12 cellular contexts compared by ENCODE assay signal in genomic region chr3:71309342-71309741, GRCh38.
DNase-seq lines count a peak whose midpoint lies in the region; ATAC-seq and TF ChIP-seq lines count a peak whose summit lies in the region.
"Had no signal": no experiment of that assay in that cellular context is flagged by ENCODE, and none has a peak within 500 bp of the region (broad histone marks: within the 10 kb centered on the region; RNA-seq: fewer than 3 reads in every experiment).

No MANE protein-coding gene starts in this region.

- peak overlapping the region in 3 of 8 donors; percentile 13 to 63 (median 60) for H3K4me3 Mint-ChIP-seq in naive B cell
- H3K4me3 Mint-ChIP-seq: T-helper 1 cell treated with Interleukin-12 subunit alpha and Interleukin-12 subunit beta and Interleukin-4 antibody, amounts not matched to agents 30 μg/mL and 1 μg/mL, for 36 hours had no signal

- H3K27me3 Mint-ChIP-seq in naive B cell: no peaks in the 10 kb centered on the region

- peaks cover 0 to 11% of the 10 kb centered on the region in 2 donors for H3K36me3 Mint-ChIP-seq in naive B cell

- no peak overlapping the region for H2AFZ ChIP-seq in IMR-90 (replicated peaks; ENCODE audit: low read length, poor library complexity)

- no peak overlapping the region for H4K91ac ChIP-seq in IMR-90 (ENCODE audit: insufficient read depth, low read depth, low read length)

- no TSS peak for BruUV-seq in IMR-90 (replicated peaks; lab: Mats Ljungman, UMichigan)

- no peak overlapping the region; the same call in 1 of the 2 replicates for H4K5ac ChIP-seq in IMR-90 (ENCODE audit: low read depth, low read length)

- no peaks in the 10 kb centered on the region for H3K36me3 ChIP-seq in IMR-90 (ENCODE audit: control insufficient read depth, insufficient read depth, low read length)
- no peaks in the 10 kb centered on the region for H3K36me3 ChIP-seq in gastroesophageal sphincter
- H3K36me3 ChIP-seq: ovary had no signal

- H4K8ac ChIP-seq in IMR-90 (ENCODE audit: low read depth in 2 of 2, low read length in 2 of 2): peak overlapping the region in 1 of 2 experiments; percentile 22; a peak in 1 of 4 replicates

- H3K23ac ChIP-seq in IMR-90 (ENCODE audit: low read depth, low read length): no peak overlapping the region

- peaks cover 43 to 72% (median 68%) of the 10 kb centered on the region in 3 donors for H3K4me1 Mint-ChIP-seq in naive B cell

- peak overlapping the region; percentile 6; the same call in 1 of the 2 replicates for H3K4ac ChIP-seq in IMR-90 (ENCODE audit: low read depth, low read length)

- CTCF ChIA-PET in IMR-90 (lab: Yijun Ruan, JAX): interaction anchor here (0.7 kb wide), 1 partner anchor 257 kb away, joined by 6 read pairs; no protein-coding TSS in a partner anchor

- no peak overlapping the region for H3K18ac ChIP-seq in IMR-90 (ENCODE audit: low read depth, low read length)

- no peak overlapping the region for H2AK9ac ChIP-seq in IMR-90 (replicated peaks; ENCODE audit: low read depth, low read length, poor library complexity)

- no CpG with 5 or more reads among the region's 3 CpGs for WGBS in IMR-90 (ENCODE audit: extremely low coverage in 2 of 2, insufficient read length in 1 of 2), 2 experiments
- WGBS in gastroesophageal sphincter (ENCODE audit: low coverage in 1 of 2), 2 donors: 80 to 86% methylated on average over 3 of the region's 3 CpGs

- H3K4me1 ChIP-seq in IMR-90 (ENCODE audit: control insufficient read depth, insufficient read depth, low read length) (peaks cover 11% of the 10 kb centered on the region), gastroesophageal sphincter (peaks cover 6 to 77% (median 17%) of the 10 kb centered on the region in 3 donors)

- H3K27me3 ChIP-seq in IMR-90 (ENCODE audit: control insufficient read depth, insufficient read depth, low read length) (no peaks in the 10 kb centered on the region), gastroesophageal sphincter (no peaks in the 10 kb centered on the region)
- H3K27me3 ChIP-seq: ovary had no signal

- H4K20me1 ChIP-seq in IMR-90 (ENCODE audit: insufficient read depth, low read length): no peaks in the 10 kb centered on the region

- no peak for TF ChIP-seq RAD21 in IMR-90 (IDR thresholded peaks at IDR 0.05; ENCODE audit: low read length)

- intact Hi-C loops in IMR-90 (cut with micrococcal nuclease): loop anchor here (5.0 to 10.0 kb wide), 3 partner anchors 343 to 1245 kb away; no protein-coding TSS in a partner anchor
- intact Hi-C loops in Right ventricle myocardium superior (cut with DNase I): no loop called here

- TF ChIP-seq EP300 in gastroesophageal sphincter (IDR thresholded peaks at IDR 0.05): no peak

- no peak overlapping the region; the same call in 1 of the 2 replicates for H3K14ac ChIP-seq in IMR-90 (replicated peaks; ENCODE audit: low read depth, low read length)

- H3K27ac ChIP-seq in IMR-90 (ENCODE audit: insufficient read depth, low read length): no peak overlapping the region
- H3K27ac ChIP-seq in gastroesophageal sphincter: peak overlapping the region in 1 of 4 donors; percentile 71
- H3K27ac ChIP-seq: ovary had no signal

- H3K9ac ChIP-seq in IMR-90 (ENCODE audit: low read depth, low read length): no peak overlapping the region

- 0 out of 2 replicates have a peak, but pooled peaks cover 9% of the 10 kb centered on the region for H3K9me1 ChIP-seq in IMR-90 (ENCODE audit: insufficient read depth, low read length)

- in situ Hi-C loops in IMR-90 (cut with MboI; ENCODE audit: low sequenced_read_pairs): loop anchor here (5.0 to 25.0 kb wide), 5 partner anchors 175 to 765 kb away; partner anchors contain the start of gene FOXP1

- DNase-seq in AG10803 (ENCODE audit: low read depth) (peak; percentile 31), IMR-90 (no peak), naive B cell (no peak), hypothalamus (lab: John Stamatoyannopoulos, UW) (no peak), Right ventricle myocardium superior (no peak)
- DNase-seq in activated CD8-positive, alpha-beta memory T cell treated with anti-CD3 and anti-CD28 coated beads, Interleukin-2, amount 50 U/mL, for 48 hours: peak; percentile 64
- DNase-seq: islet precursor cell, NCI-H774, ovary had no signal

- H2AK5ac ChIP-seq in IMR-90 (ENCODE audit: low read depth, low read length): no peak overlapping the region

- H3K27ac Mint-ChIP-seq in naive B cell: peak overlapping the region in 5 of 6 donors; percentile 53 to 79 (median 64)
- H3K27ac Mint-ChIP-seq: T-helper 1 cell treated with Interleukin-12 subunit alpha and Interleukin-12 subunit beta and Interleukin-4 antibody, amounts not matched to agents 30 μg/mL and 1 μg/mL, for 36 hours had no signal

- H2BK5ac ChIP-seq in IMR-90 (ENCODE audit: low read depth, low read length, poor library complexity, severe bottlenecking): peak overlapping the region; percentile 16

- ATAC-seq in IMR-90 (ENCODE audit: low read depth) (no peak), naive B cell (ENCODE audit: low read depth in 2 of 2) (no peak), Right ventricle myocardium superior (ENCODE audit: poor library complexity) (no peak), gastroesophageal sphincter (no peak), GM21360 (IDR thresholded peaks at IDR 0.05; ENCODE audit: unreplicated experiment) (no peak)

- H2BK20ac ChIP-seq in IMR-90 (ENCODE audit: low read depth, low read length): 0 out of 2 replicates have a peak overlapping the region, but pooled peaks have one; percentile 17

- H3K4me2 ChIP-seq in IMR-90 (ENCODE audit: low read depth, low read length): no peak overlapping the region

- H2BK15ac ChIP-seq in IMR-90 (ENCODE audit: low read depth, low read length): no peak overlapping the region

- H3K9me3 ChIP-seq in IMR-90 (ENCODE audit: control insufficient read depth, insufficient read depth, low read length) (no peaks in the 10 kb centered on the region), gastroesophageal sphincter (no peaks in the 10 kb centered on the region)
- H3K9me3 ChIP-seq: ovary had no signal

- peak overlapping the region; percentile 42 for H2BK120ac ChIP-seq in IMR-90 (ENCODE audit: low read depth, low read length)

- no peak overlapping the region for H3K4me3 ChIP-seq in AG10803 (ENCODE audit: low read length)
- H3K4me3 ChIP-seq in IMR-90 (ENCODE audit: insufficient read depth, low read depth, low read length): no peak overlapping the region
- no peak overlapping the region for H3K4me3 ChIP-seq in gastroesophageal sphincter
- H3K4me3 ChIP-seq: ovary had no signal

- dilution Hi-C loops in IMR-90 (cut with HindIII; ENCODE audit: low sequenced_read_pairs, unreplicated experiment): no loop called here

- TF ChIP-seq CTCF in AG10803 (conservative IDR thresholded peaks at IDR 0.05; ENCODE audit: low read length): no peak
- no peak for TF ChIP-seq CTCF in IMR-90 (conservative IDR thresholded peaks at IDR 0.05; ENCODE audit: low read depth, low read length)
- TF ChIP-seq CTCF in gastroesophageal sphincter (IDR thresholded peaks at IDR 0.05): no peak

- peaks cover 6 to 36% of the 10 kb centered on the region in 2 experiments; a peak in 3 of 4 replicates for H3K79me1 ChIP-seq in IMR-90 (ENCODE audit: low read depth in 1 of 2, low read length in 2 of 2)

- H3K9me3 Mint-ChIP-seq in naive B cell: no peaks in the 10 kb centered on the region
- H3K9me3 Mint-ChIP-seq: T-helper 1 cell treated with Interleukin-12 subunit alpha and Interleukin-12 subunit beta and Interleukin-4 antibody, amounts not matched to agents 30 μg/mL and 1 μg/mL, for 36 hours had no signal

- POLR2A ChIA-PET in IMR-90 (lab: Charles Lee; ENCODE audit: unreplicated experiment): no interaction called here

- TF ChIP-seq POLR2A in IMR-90 (IDR thresholded peaks at IDR 0.05; ENCODE audit: low read depth, low read length): no peak
- no peak for TF ChIP-seq POLR2A in gastroesophageal sphincter (IDR thresholded peaks at IDR 0.05)

- H3K56ac ChIP-seq in IMR-90 (ENCODE audit: extremely low read depth, insufficient read depth, low read length): no peak overlapping the region

TF ChIP-seq in IMR-90, 13 proteins besides CTCF, POLR2A, EP300 and RAD21:
- no peak for TF ChIP-seq BHLHE40 (IDR thresholded peaks at IDR 0.05; ENCODE audit: low read depth, low read length)
- TF ChIP-seq CEBPB (IDR thresholded peaks at IDR 0.05; ENCODE audit: low read depth, low read length): no peak
- no peak for TF ChIP-seq MAFK (IDR thresholded peaks at IDR 0.05; ENCODE audit: low read depth, low read length)
- TF ChIP-seq RCOR1 (IDR thresholded peaks at IDR 0.05; ENCODE audit: insufficient replicate concordance, low read length): no peak
- no peak for TF ChIP-seq MXI1 (IDR thresholded peaks at IDR 0.05; ENCODE audit: borderline replicate concordance, low read depth, low read length)
- no peak for TF ChIP-seq USF2 (IDR thresholded peaks at IDR 0.05; ENCODE audit: low read depth, low read length)
- TF ChIP-seq SMC3 (IDR thresholded peaks at IDR 0.05; ENCODE audit: low read depth, low read length): no peak
- TF ChIP-seq RFX5 (IDR thresholded peaks at IDR 0.05; ENCODE audit: low read depth, low read length): no peak
- TF ChIP-seq, protein P1, sequence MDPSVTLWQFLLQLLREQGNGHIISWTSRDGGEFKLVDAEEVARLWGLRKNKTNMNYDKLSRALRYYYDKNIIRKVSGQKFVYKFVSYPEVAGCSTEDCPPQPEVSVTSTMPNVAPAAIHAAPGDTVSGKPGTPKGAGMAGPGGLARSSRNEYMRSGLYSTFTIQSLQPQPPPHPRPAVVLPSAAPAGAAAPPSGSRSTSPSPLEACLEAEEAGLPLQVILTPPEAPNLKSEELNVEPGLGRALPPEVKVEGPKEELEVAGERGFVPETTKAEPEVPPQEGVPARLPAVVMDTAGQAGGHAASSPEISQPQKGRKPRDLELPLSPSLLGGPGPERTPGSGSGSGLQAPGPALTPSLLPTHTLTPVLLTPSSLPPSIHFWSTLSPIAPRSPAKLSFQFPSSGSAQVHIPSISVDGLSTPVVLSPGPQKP (IDR thresholded peaks at IDR 0.05; ENCODE audit: borderline replicate concordance, low read depth, low read length): no peak
- no peak for TF ChIP-seq NFE2L2 (IDR thresholded peaks at IDR 0.05; ENCODE audit: low read depth, low read length)
- TF ChIP-seq MAZ (IDR thresholded peaks at IDR 0.05; ENCODE audit: borderline replicate concordance, low read depth, low read length): no peak
- no peak for TF ChIP-seq CHD1 (IDR thresholded peaks at IDR 0.05; ENCODE audit: low read depth, low read length)
- no peak for TF ChIP-seq FOS (IDR thresholded peaks at IDR 0.05; ENCODE audit: low read depth, low read length)

Comparison
In these comparisons a context has a peak if more than half of its experiments do, and no peak if none do; other contexts are left out.
1. DNase-seq: peak in AG10803 (single experiment) and activated CD8-positive, alpha-beta memory T cell treated with anti-CD3 and anti-CD28 coated beads, Interleukin-2, amount 50 U/mL, for 48 hours (single experiment); none in IMR-90 (single experiment), naive B cell (single experiment), hypothalamus (0 of 51) and Right ventricle myocardium superior (single experiment).